In the genomic region with DNA sequence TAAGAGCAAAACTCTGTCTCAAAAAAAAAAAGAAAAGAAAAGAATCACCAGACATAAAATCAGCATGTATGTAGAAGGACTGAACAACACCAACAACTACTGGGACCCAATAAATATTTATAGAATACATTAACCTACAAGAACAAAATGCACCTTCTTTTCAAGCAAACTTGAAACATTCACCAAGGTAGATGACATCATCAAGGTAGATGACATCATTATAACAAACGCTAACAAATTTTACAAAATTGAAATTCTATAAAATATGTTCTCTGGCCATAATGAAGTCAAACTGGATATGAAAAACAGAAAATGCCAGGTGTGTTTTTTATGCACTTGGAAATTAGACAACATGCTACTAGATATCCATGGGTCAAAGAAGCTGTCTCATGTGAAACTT, we compare ENCODE assay signal across 25 cellular contexts.
DNase-seq lines count a peak whose midpoint lies in the region; ATAC-seq, FAIRE-seq and TF ChIP-seq lines count a peak whose summit lies in the region.
"Had no signal": no experiment of that assay in that cellular context is flagged by ENCODE, and none has a peak within 500 bp of the region (broad histone marks: within the 10 kb centered on the region; RNA-seq: fewer than 3 reads in every experiment).

No MANE protein-coding gene starts in this region.

- dilution Hi-C loops in endothelial cell of umbilical vein (cut with MboI; ENCODE audit: extremely low pct_ligation_motif_present, low sequenced_read_pairs) = no loop called here

- intact Hi-C loops in HepG2 (cut with micrococcal nuclease; ENCODE audit: unreplicated experiment) = no loop called here
- intact Hi-C loops in right lobe of liver (cut with DNase I) = no loop called here
- intact Hi-C loops in K562 (cut with micrococcal nuclease) = no loop called here
- intact Hi-C loops in endothelial cell of umbilical vein (cut with micrococcal nuclease) = no loop called here
- intact Hi-C loops in activated CD4-positive, alpha-beta memory T cell treated with anti-CD3 and anti-CD28 coated beads for 36 hours (cut with micrococcal nuclease) = no loop called here

- TF ChIP-seq RAD21 in HepG2 (CRISPR knock-in tag; IDR thresholded peaks at IDR 0.05) = no peak
- TF ChIP-seq RAD21 in K562 (CRISPR knock-in tag; conservative IDR thresholded peaks at IDR 0.05 in 1 of 2, IDR thresholded peaks at IDR 0.05 in 1 of 2) = no peak

- H3K9me3 ChIP-seq in HepG2 (ENCODE audit: low read length) (no peaks in the 10 kb centered on the region), right lobe of liver (no peaks in the 10 kb centered on the region), K562 (replicated peaks; ENCODE audit: control insufficient read depth, insufficient read depth, low read depth, low read length) (no peaks in the 10 kb centered on the region), endothelial cell of umbilical vein (replicated peaks; ENCODE audit: control insufficient read depth, insufficient read depth, low read length) (no peaks in the 10 kb centered on the region)
- H3K9me3 ChIP-seq: A549; BLaER1 treated with 17β-estradiol and CSF1 and Interleukin-3, amounts not matched to agents 10 nM and 100 nM; Caco-2 had no signal

- H3K36me3 ChIP-seq in HepG2 (replicated peaks in 1 of 2; ENCODE audit: control insufficient read depth in 1 of 2, insufficient read depth in 2 of 2, low read length in 2 of 2) (no peaks in the 10 kb centered on the region), right lobe of liver (no peaks in the 10 kb centered on the region), K562 (ENCODE audit: control insufficient read depth, insufficient read depth, low read length) (no peaks in the 10 kb centered on the region), endothelial cell of umbilical vein (ENCODE audit: control insufficient read depth in 2 of 2, extremely low read depth in 1 of 2, insufficient read depth in 2 of 2, low read length in 2 of 2) (no peaks in the 10 kb centered on the region)
- H3K36me3 ChIP-seq: BLaER1 treated with 17β-estradiol and CSF1 and Interleukin-3, amounts not matched to agents 10 nM and 100 nM had no signal

- H3K9me1 ChIP-seq in K562 (ENCODE audit: control insufficient read depth, insufficient read depth, low read length) (no peaks in the 10 kb centered on the region), endothelial cell of umbilical vein (replicated peaks; ENCODE audit: control insufficient read depth, extremely low read depth, insufficient read depth, low read length) (no peaks in the 10 kb centered on the region)

- H3K4me1 Mint-ChIP-seq in activated CD4-positive, alpha-beta memory T cell treated with anti-CD3 and anti-CD28 coated beads for 36 hours (ENCODE audit: low read depth) = no peaks in the 10 kb centered on the region
- H3K4me1 Mint-ChIP-seq: B cell had no signal

- no peak for TF ChIP-seq CTCF in HepG2 (CRISPR knock-in tag; IDR thresholded peaks at IDR 0.05)
- no peak for TF ChIP-seq CTCF in right lobe of liver (IDR thresholded peaks at IDR 0.05)
- TF ChIP-seq CTCF in K562 (IDR thresholded peaks at IDR 0.05 in 2 of 3, conservative IDR thresholded peaks at IDR 0.05 in 1 of 3; ENCODE audit: insufficient read depth in 2 of 3, low read depth in 1 of 3, low read length in 3 of 3) = no peak
- TF ChIP-seq CTCF in endothelial cell of umbilical vein (IDR thresholded peaks at IDR 0.05; ENCODE audit: extremely low read depth in 1 of 2, insufficient read depth in 1 of 2, low read depth in 1 of 2, low read length in 2 of 2) = no peak

- in situ Hi-C loops in HepG2 (cut with HindIII; ENCODE audit: extremely low pct_ligation_motif_present, low pct_unique_long_range_greater_than_20kb) (no loop called here), K562 (cut with MboI) (no loop called here)

- H3K9me3 Mint-ChIP-seq in activated CD4-positive, alpha-beta memory T cell treated with anti-CD3 and anti-CD28 coated beads for 36 hours = no peaks in the 10 kb centered on the region
- H3K9me3 Mint-ChIP-seq: CD4-positive, alpha-beta T cell; CD8-positive, alpha-beta T cell had no signal

- H4K20me1 ChIP-seq in HepG2 (ENCODE audit: insufficient read depth, low read length) (no peaks in the 10 kb centered on the region), K562 (replicated peaks; ENCODE audit: control insufficient read depth, insufficient read depth, low read length) (no peaks in the 10 kb centered on the region), endothelial cell of umbilical vein (replicated peaks; ENCODE audit: control insufficient read depth, extremely low read depth, insufficient read depth, low read length) (no peaks in the 10 kb centered on the region)
- H4K20me1 ChIP-seq: BLaER1 treated with 17β-estradiol and CSF1 and Interleukin-3, amounts not matched to agents 10 nM and 100 nM had no signal

- BruUV-seq in HepG2 (replicated peaks; lab: Mats Ljungman, UMichigan) (no TSS peak), K562 (replicated peaks; lab: Mats Ljungman, UMichigan) (no TSS peak), endothelial cell of umbilical vein (replicated peaks; lab: Mats Ljungman, UMichigan) (no TSS peak)

- H3K27me3 Mint-ChIP-seq in activated CD4-positive, alpha-beta memory T cell treated with anti-CD3 and anti-CD28 coated beads for 36 hours = peaks cover 4% of the 10 kb centered on the region
- H3K27me3 Mint-ChIP-seq: B cell; CD4-positive, alpha-beta T cell had no signal

- FAIRE-seq in HepG2 (lab: Jason Lieb, UNC) (no peak), K562 (lab: Jason Lieb, UNC) (no peak), endothelial cell of umbilical vein (lab: Jason Lieb, UNC) (no peak)
- FAIRE-seq: A549, GM12891, GM19239 had no signal

- ATAC-seq in HepG2 (no peak), right lobe of liver (no peak), K562 (no peak)
- ATAC-seq: A549; CD8-positive, alpha-beta T cell had no signal

- H3K27ac Mint-ChIP-seq in activated CD4-positive, alpha-beta memory T cell treated with anti-CD3 and anti-CD28 coated beads for 36 hours = no peak overlapping the region
- H3K27ac Mint-ChIP-seq: B cell; CD4-positive, alpha-beta T cell; CD8-positive, alpha-beta T cell had no signal

- POLR2A ChIA-PET in HepG2 (lab: Yijun Ruan, JAX) (no interaction called here), K562 (lab: Yijun Ruan, JAX) (no interaction called here), endothelial cell of umbilical vein (lab: Charles Lee) (no interaction called here)
- POLR2A ChIA-PET in activated CD4-positive, alpha-beta memory T cell treated with anti-CD3 and anti-CD28 coated beads for 36 hours (lab: Charles Lee) = no interaction called here

- no peaks in the 10 kb centered on the region for H3K36me3 Mint-ChIP-seq in activated CD4-positive, alpha-beta memory T cell treated with anti-CD3 and anti-CD28 coated beads for 36 hours
- H3K36me3 Mint-ChIP-seq: CD8-positive, alpha-beta T cell had no signal

- no peak overlapping the region for H3K4me3 Mint-ChIP-seq in activated CD4-positive, alpha-beta memory T cell treated with anti-CD3 and anti-CD28 coated beads for 36 hours
- H3K4me3 Mint-ChIP-seq: B cell; CD4-positive, alpha-beta T cell; CD8-positive, alpha-beta T cell had no signal

- no peak for TF ChIP-seq EP300 in HepG2 (IDR thresholded peaks at IDR 0.05; ENCODE audit: low read depth in 2 of 2, low read length in 2 of 2)
- no peak for TF ChIP-seq EP300 in HepG2 (CRISPR knock-in tag; IDR thresholded peaks at IDR 0.05; ENCODE audit: borderline replicate concordance)
- no peak for TF ChIP-seq EP300 in K562 (IDR thresholded peaks at IDR 0.05; ENCODE audit: low read length)

- H3K4me2 ChIP-seq in HepG2 (ENCODE audit: low read depth, low read length) (no peak overlapping the region), K562 (ENCODE audit: insufficient read depth, low read length) (no peak overlapping the region), endothelial cell of umbilical vein (ENCODE audit: insufficient read depth, low read length) (no peak overlapping the region)
- H3K4me2 ChIP-seq: A549; BLaER1 treated with 17β-estradiol and CSF1 and Interleukin-3, amounts not matched to agents 10 nM and 100 nM had no signal

- H3K4me1 ChIP-seq in HepG2 (ENCODE audit: insufficient read depth, low read length) (0 out of 2 replicates have a peak, but pooled peaks cover 5% of the 10 kb centered on the region), right lobe of liver (peaks cover 0 to 10% (median 4%) of the 10 kb centered on the region in 4 donors), K562 (replicated peaks in 1 of 2; ENCODE audit: control insufficient read depth in 2 of 2, insufficient read depth in 2 of 2, low read length in 2 of 2) (no peaks in the 10 kb centered on the region), endothelial cell of umbilical vein (ENCODE audit: control insufficient read depth, extremely low read depth, insufficient read depth, low read length) (no peaks in the 10 kb centered on the region)
- H3K4me1 ChIP-seq: A549; BLaER1 treated with 17β-estradiol and CSF1 and Interleukin-3, amounts not matched to agents 10 nM and 100 nM had no signal

- DNase-seq in HepG2 (ENCODE audit: low spot score) (no peak), right lobe of liver (no peak), K562 (ENCODE audit: extremely low read depth in 1 of 4, low spot score in 3 of 4) (no peak), endothelial cell of umbilical vein (ENCODE audit: low read depth, low spot score) (no peak), D341Med (ENCODE audit: low spot score) (no peak)
- DNase-seq in activated CD4-positive, alpha-beta memory T cell treated with anti-CD3 and anti-CD28 coated beads for 36 hours = no peak
- DNase-seq: AML-193; Caco-2; Calu3; CD4-positive, alpha-beta T cell; CD8-positive, alpha-beta T cell; DMS 273 treated with DMSO at 0.1 percent for 48 hours; DMS153; DMS53; DMS79; DND-41; EL; GDM1 had no signal

- 84% methylated on average over 1 of the region's 1 CpG for WGBS in HepG2 (ENCODE audit: low lambda C conversion rate)
- WGBS in right lobe of liver (ENCODE audit: insufficient coverage, low coverage, low lambda C conversion rate, missing lambda C conversion rate) = 67% methylated on average over 1 of the region's 1 CpG
- 0% methylated on average over 1 of the region's 1 CpG for WGBS in K562 (ENCODE audit: insufficient coverage, low coverage, missing lambda C conversion rate)

- TF ChIP-seq POLR2A in HepG2 (IDR thresholded peaks at IDR 0.05; ENCODE audit: insufficient read depth in 1 of 2, low read depth in 2 of 2, low read length in 2 of 2) = no peak
- no peak for TF ChIP-seq POLR2A in right lobe of liver (IDR thresholded peaks at IDR 0.05)
- no peak for TF ChIP-seq POLR2A in K562 (conservative IDR thresholded peaks at IDR 0.05)
- TF ChIP-seq POLR2A in endothelial cell of umbilical vein (IDR thresholded peaks at IDR 0.05; ENCODE audit: low read depth, low read length) = no peak

- H3K27me3 ChIP-seq in HepG2 (ENCODE audit: control insufficient read depth in 1 of 2, insufficient read depth in 2 of 2, low read length in 2 of 2) (no peaks in the 10 kb centered on the region), right lobe of liver (no peaks in the 10 kb centered on the region), K562 (ENCODE audit: control insufficient read depth in 2 of 2, insufficient read depth in 2 of 2, low read length in 2 of 2) (no peaks in the 10 kb centered on the region), endothelial cell of umbilical vein (ENCODE audit: control insufficient read depth in 2 of 2, insufficient read depth in 2 of 2, low read length in 2 of 2) (no peaks in the 10 kb centered on the region)
- H3K27me3 ChIP-seq: BLaER1 treated with 17β-estradiol and CSF1 and Interleukin-3, amounts not matched to agents 10 nM and 100 nM had no signal

- H2AFZ ChIP-seq in HepG2 (ENCODE audit: low read length) (no peak overlapping the region), K562 (ENCODE audit: low read depth, low read length) (no peak overlapping the region), endothelial cell of umbilical vein (ENCODE audit: low read depth, low read length) (no peak overlapping the region)

- H3K4me3 ChIP-seq in HepG2 (replicated peaks in 1 of 3; ENCODE audit: insufficient read depth in 1 of 3, low read depth in 2 of 3, low read length in 3 of 3) = no peak overlapping the region
- H3K4me3 ChIP-seq in right lobe of liver = no peak overlapping the region
- no peak overlapping the region for H3K4me3 ChIP-seq in K562
- H3K4me3 ChIP-seq in endothelial cell of umbilical vein (replicated peaks in 1 of 3; ENCODE audit: insufficient read depth in 1 of 3, low read depth in 1 of 3, low read length in 3 of 3) = no peak overlapping the region
- H3K4me3 ChIP-seq: A549; BLaER1 treated with 17β-estradiol and CSF1 and Interleukin-3, amounts not matched to agents 10 nM and 100 nM had no signal

- H3K9ac ChIP-seq in HepG2 (ENCODE audit: insufficient read depth, low read depth, low read length) (no peak overlapping the region), K562 (ENCODE audit: insufficient read depth in 1 of 2, low read depth in 2 of 2, low read length in 2 of 2) (no peak overlapping the region), endothelial cell of umbilical vein (replicated peaks; ENCODE audit: extremely low read depth, insufficient read depth, low read length) (no peak overlapping the region)
- H3K9ac ChIP-seq: BLaER1 treated with 17β-estradiol and CSF1 and Interleukin-3, amounts not matched to agents 10 nM and 100 nM had no signal

- H3K27ac ChIP-seq in HepG2 (ENCODE audit: extremely low read length, insufficient read depth, low read length) (no peak overlapping the region), right lobe of liver (no peak overlapping the region), K562 (ENCODE audit: extremely low read depth, low read depth, low read length) (no peak overlapping the region), endothelial cell of umbilical vein (ENCODE audit: insufficient read depth, low read depth, low read length) (no peak overlapping the region)
- H3K27ac ChIP-seq: 22Rv1; A549; BLaER1 treated with 17β-estradiol and CSF1 and Interleukin-3, amounts not matched to agents 10 nM and 100 nM; C4-2B had no signal

- no peaks in the 10 kb centered on the region for H3K79me2 ChIP-seq in HepG2 (ENCODE audit: insufficient read depth, low read length)
- H3K79me2 ChIP-seq in K562 (ENCODE audit: control insufficient read depth, insufficient read depth, low read length) = no peaks in the 10 kb centered on the region
- H3K79me2 ChIP-seq in endothelial cell of umbilical vein (ENCODE audit: control insufficient read depth, insufficient read depth, low read length) = no peaks in the 10 kb centered on the region

- CTCF ChIA-PET in HepG2 (lab: Yijun Ruan, JAX; ENCODE audit: low intra/inter-chr PET ratio, low total read pairs) (no interaction called here), K562 (lab: Yijun Ruan, JAX; ENCODE audit: low intra/inter-chr PET ratio) (no interaction called here), endothelial cell of umbilical vein (lab: Charles Lee) (interaction anchor here (0.7 to 1.5 kb wide), 2 partner anchors 9 to 11 kb away, joined by 3 to 4 read pairs; no protein-coding TSS in a partner anchor)
- CTCF ChIA-PET in activated CD4-positive, alpha-beta memory T cell treated with anti-CD3 and anti-CD28 coated beads for 36 hours (lab: Charles Lee) = no interaction called here
